8 cellular contexts compared by ENCODE assay signal in the genomic region with DNA sequence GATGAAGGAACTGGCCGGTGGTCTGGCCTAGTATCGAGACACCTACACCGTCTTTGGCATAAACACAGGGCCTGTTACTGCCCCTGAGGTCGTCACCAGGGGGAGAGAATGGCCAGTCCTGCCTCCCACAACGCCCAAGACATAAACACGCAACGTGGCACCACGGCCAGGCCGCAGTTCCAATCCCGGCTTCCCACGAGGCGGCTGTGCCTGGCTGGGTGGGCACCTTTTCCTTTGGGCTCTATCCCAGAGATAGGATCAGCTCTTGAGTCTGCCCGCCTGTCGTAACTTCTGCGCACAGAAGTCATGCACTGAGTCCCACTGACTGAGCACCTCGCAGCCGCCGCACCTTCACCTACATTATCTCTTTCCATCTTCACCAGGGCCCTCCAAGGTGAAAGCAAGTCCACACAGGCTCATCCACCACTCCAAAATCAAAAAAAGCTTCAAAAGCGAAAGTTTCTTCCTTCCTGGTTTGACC. TPM values are rescaled to one million over a fixed set of nuclear protein-coding genes. Genes with fewer than 3 reads are reported as not detected.
DNase-seq lines count a peak whose midpoint lies in the region; ATAC-seq and TF ChIP-seq lines count a peak whose summit lies in the region.

No MANE protein-coding gene starts in this region.

- peaks cover 0 to 9% of the 10 kb centered on the region in 2 donors for H3K36me3 Mint-ChIP-seq in naive B cell

- H3K9me3 Mint-ChIP-seq in naive B cell = peaks cover 0 to 4% (median 0%) of the 10 kb centered on the region in 7 donors

- no peak overlapping the region for H3K27ac ChIP-seq in KMS-11

- H3K36me3 ChIP-seq in KMS-11 (ENCODE audit: insufficient read depth) = no peaks in the 10 kb centered on the region

- peaks cover 15% of the 10 kb centered on the region; the same call in 1 of the 2 replicates for H3K79me2 ChIP-seq in KMS-11 (ENCODE audit: insufficient read depth, low read depth)

- H3K27me3 Mint-ChIP-seq in naive B cell = peaks cover 0 to 6% (median 0%) of the 10 kb centered on the region in 3 donors

- DNase-seq in AG10803 (ENCODE audit: low read depth) (peak; percentile 13), dermis blood vessel endothelial cell (peak; percentile 31), naive B cell (no peak), NCI-H128 (lab: John Stamatoyannopoulos, UW; ENCODE audit: unreplicated experiment) (no peak), EL (no peak), DMS79 (lab: John Stamatoyannopoulos, UW) (no peak)
- DNase-seq in stimulated activated CD8-positive, alpha-beta memory T cell treated with anti-CD3 and anti-CD28 coated beads, Interleukin-4, amount 100 ng/mL, for 48 hours = no peak

- TF ChIP-seq CTCF in AG10803 (conservative IDR thresholded peaks at IDR 0.05; ENCODE audit: low read length) = no peak
- TF ChIP-seq CTCF in KMS-11 (conservative IDR thresholded peaks at IDR 0.05; ENCODE audit: low read depth, low read length) = no peak

- no peaks in the 10 kb centered on the region for H4K20me1 ChIP-seq in KMS-11 (ENCODE audit: insufficient read depth)

- H3K4me3 Mint-ChIP-seq in naive B cell = peak overlapping the region; percentile 58 to 90 (median 80)

- H3K4me1 Mint-ChIP-seq in naive B cell = peaks cover 49 to 61% (median 52%) of the 10 kb centered on the region in 3 donors

- peaks cover 6% of the 10 kb centered on the region for H3K4me1 ChIP-seq in KMS-11 (ENCODE audit: low read depth, poor library complexity, severe bottlenecking)

- H3K27ac Mint-ChIP-seq in naive B cell = peak overlapping the region in 5 of 6 donors; percentile 5 to 89 (median 54)

- peak overlapping the region; percentile 64 for H3K4me2 ChIP-seq in KMS-11

- H3K9ac ChIP-seq in KMS-11 = no peak overlapping the region; the same call in 1 of the 2 replicates

- H3K4me3 ChIP-seq in AG10803 (ENCODE audit: low read length) (peak overlapping the region; percentile 59), KMS-11 (IDR thresholded peaks at IDR 0.05; ENCODE audit: insufficient read depth, low read depth, low read length) (no peak overlapping the region)

- peak overlapping the region; percentile 59 for H2AFZ ChIP-seq in KMS-11 (ENCODE audit: low read depth)

- ATAC-seq in naive B cell (ENCODE audit: low read depth in 2 of 2) = no peak

- H3K27me3 ChIP-seq in KMS-11 (ENCODE audit: insufficient read depth, low read depth) = peaks cover 6% of the 10 kb centered on the region; the same call in 1 of the 2 replicates

RNA-seq across cellular contexts. Expression of a gene that starts 1.1 kb away (rescaled TPM):
- 16.5 and 29.0 TPM in 2 replicates for total RNA-seq in dermis blood vessel endothelial cell
- 1 to 10 TPM; 2.4 to 5.1 (median 3.9) TPM for polyA plus RNA-seq in naive B cell (ENCODE audit: low read depth in 6 of 6)

RNA-seq across cellular contexts. Expression of a gene that starts 52.3 kb away (rescaled TPM):
- total RNA-seq in dermis blood vessel endothelial cell = 14.3 and 25.8 TPM in 2 replicates
- polyA plus RNA-seq in naive B cell (ENCODE audit: low read depth in 6 of 6) = not detected

Comparison
In these comparisons a context has a peak if more than half of its experiments do, and no peak if none do; other contexts are left out.
1. DNase-seq: peak in AG10803 (single experiment) and dermis blood vessel endothelial cell (single experiment); none in naive B cell (single experiment), NCI-H128 (single experiment), stimulated activated CD8-positive, alpha-beta memory T cell treated with anti-CD3 and anti-CD28 coated beads, Interleukin-4, amount 100 ng/mL, for 48 hours (single experiment), EL (single experiment) and DMS79 (single experiment).